8 cellular contexts compared by ENCODE assay signal in genomic region chr11:8688414-8689362, GRCh38. TPM values are rescaled to one million over a fixed set of nuclear protein-coding genes. Genes with fewer than 3 reads are reported as not detected.
DNase-seq lines count a peak whose midpoint lies in the region; ATAC-seq and TF ChIP-seq lines count a peak whose summit lies in the region.

No MANE protein-coding gene starts in this region.

- H3K27ac ChIP-seq in adrenal gland: peak overlapping the region; percentile 5 to 96 (median 66)
- peak overlapping the region; percentile 72 to 90 (median 84) for H3K27ac ChIP-seq in heart right ventricle
- peak overlapping the region; percentile 79 to 89 (median 85) for H3K27ac ChIP-seq in upper lobe of left lung

- TF ChIP-seq CTCF in GM12875 (IDR thresholded peaks at IDR 0.05; ENCODE audit: borderline replicate concordance, insufficient read depth, low read depth, low read length): no peak
- TF ChIP-seq CTCF in adrenal gland (IDR thresholded peaks at IDR 0.05): peak in 2 of 6 experiments; percentile 19 to 25
- peak in 4 of 9 donors; percentile 25 to 60 (median 48) for TF ChIP-seq CTCF in heart right ventricle (IDR thresholded peaks at IDR 0.05)
- peak in 2 of 6 experiments; percentile 19 to 48 for TF ChIP-seq CTCF in upper lobe of left lung (IDR thresholded peaks at IDR 0.05)

- peak; percentile 49 to 89 for TF ChIP-seq POLR2A in adrenal gland (IDR thresholded peaks at IDR 0.05)
- peak in 3 of 4 donors; percentile 48 to 84 (median 59) for TF ChIP-seq POLR2A in upper lobe of left lung (IDR thresholded peaks at IDR 0.05)

- H3K27me3 ChIP-seq in adrenal gland (no peaks in the 10 kb centered on the region), heart right ventricle (no peaks in the 10 kb centered on the region), upper lobe of left lung (no peaks in the 10 kb centered on the region)

- intact Hi-C loops in adrenal gland (cut with DNase I) (loop anchor here in 1 of 2 donors (5.0 kb wide), 1 partner anchor 274 kb away; the partner anchor contains the start of gene TMEM9B), heart right ventricle (cut with DNase I) (loop anchor here in 7 of 10 donors (2.0 to 10.0 kb wide), 9 partner anchors 114 to 276 kb away; partner anchors contain the start of genes AKIP1 (in 3 of the 7) and TMEM9B (in 3 of the 7)), posterior cingulate gyrus (cut with DNase I) (loop anchor here (5.0 to 10.0 kb wide), 4 partner anchors 124 to 446 kb away; partner anchors contain the start of genes AKIP1 and TMEM9B)

- no peaks in the 10 kb centered on the region for H3K9me3 ChIP-seq in adrenal gland (replicated peaks in 1 of 3)
- no peaks in the 10 kb centered on the region for H3K9me3 ChIP-seq in heart right ventricle
- no peaks in the 10 kb centered on the region for H3K9me3 ChIP-seq in upper lobe of left lung

- WGBS in adrenal gland, 4 donors: 2 to 4% (median 2%) methylated on average over 18 to 56 of the region's 56 CpGs
- WGBS in heart right ventricle, 2 donors: 2 to 3% methylated on average over 56 of the region's 56 CpGs
- WGBS in upper lobe of left lung, 2 donors: 4 to 11% methylated on average over 17 to 50 of the region's 56 CpGs

- H3K36me3 ChIP-seq in adrenal gland (replicated peaks in 1 of 2): peaks cover 0 to 59% of the 10 kb centered on the region in 2 donors
- peaks cover 0 to 74% (median 43%) of the 10 kb centered on the region in 9 donors for H3K36me3 ChIP-seq in heart right ventricle
- peaks cover 28 to 59% (median 41%) of the 10 kb centered on the region in 4 donors for H3K36me3 ChIP-seq in upper lobe of left lung

- peak; percentile 87 for DNase-seq in NCI-H128 (lab: John Stamatoyannopoulos, UW; ENCODE audit: unreplicated experiment)
- peak; percentile 94 to 97 for DNase-seq in SW 1271 (lab: John Stamatoyannopoulos, UW)
- DNase-seq in adrenal gland: peak; percentile 94 to 98 (median 96)
- peak; percentile 95 for DNase-seq in heart right ventricle
- DNase-seq in posterior cingulate gyrus: peak; percentile 91 to 99 (median 94)
- DNase-seq in upper lobe of left lung: peak; percentile 94 to 98

- peak overlapping the region; percentile 51 for H3K4me3 ChIP-seq in GM12875 (ENCODE audit: low read depth, low read length)
- peak overlapping the region in 3 of 4 donors; percentile 27 to 71 (median 50) for H3K4me3 ChIP-seq in adrenal gland
- H3K4me3 ChIP-seq in heart right ventricle: peak overlapping the region; percentile 15 to 74 (median 62)
- H3K4me3 ChIP-seq in upper lobe of left lung: peak overlapping the region; percentile 44 to 63 (median 57)

- peaks cover 7 to 41% of the 10 kb centered on the region in 2 donors for H3K4me1 ChIP-seq in adrenal gland (replicated peaks in 1 of 2)
- peaks cover 9 to 48% (median 30%) of the 10 kb centered on the region in 9 donors for H3K4me1 ChIP-seq in heart right ventricle
- peaks cover 25 to 31% (median 29%) of the 10 kb centered on the region in 4 donors for H3K4me1 ChIP-seq in upper lobe of left lung

- TF ChIP-seq EP300 in upper lobe of left lung (IDR thresholded peaks at IDR 0.05): peak in 2 of 4 donors; percentile 22 to 53

- ATAC-seq in HG02759 (IDR thresholded peaks at IDR 0.05; ENCODE audit: unreplicated experiment) (peak; percentile 95), heart right ventricle (peak; percentile 96 to 99 (median 98)), upper lobe of left lung (ENCODE audit: low FRiP score in 2 of 2) (peak; percentile 98)

RNA-seq across cellular contexts. Expression of gene RPL27A, which starts 6.1 kb away (rescaled TPM):
- total RNA-seq in adrenal gland (1,000 to 10,000 TPM in 3 of 8 donors, 100 to 1,000 TPM in 5; 668 to 1,527 (median 930) TPM), heart right ventricle (100 to 1,000 TPM; 317 to 560 (median 381) TPM), upper lobe of left lung (1,000 to 10,000 TPM in 1 of 6 donors, 100 to 1,000 TPM in 5; 652 to 1,317 (median 861) TPM)
- polyA plus RNA-seq in adrenal gland (1,000 to 10,000 TPM; 1,237 to 3,013 (median 2,638) TPM), heart right ventricle (1,000 to 10,000 TPM; 1,911 to 2,131 TPM)

RNA-seq across cellular contexts. Expression of gene TRIM66, which starts 6.2 kb away (rescaled TPM):
- total RNA-seq in adrenal gland (10 to 100 TPM in 4 of 8 donors, 1 to 10 TPM in 4; 6.6 to 18.4 (median 10.2) TPM), heart right ventricle (1 to 10 TPM; 1.8 to 7.4 (median 2.8) TPM), upper lobe of left lung (100 to 1,000 TPM in 1 of 6 donors, 10 to 100 TPM in 3, 1 to 10 TPM in 2; 4.9 to 126 (median 11.2) TPM)
- polyA plus RNA-seq in adrenal gland (1 to 10 TPM; 3.6 to 9.9 (median 4.0) TPM), heart right ventricle (1 to 10 TPM in 1 of 2 donors, under 1 TPM in 1; 0.33 to 3.2 TPM)

Comparison
In these comparisons a context has a peak if more than half of its experiments do, and no peak if none do; other contexts are left out.
1. Peak in every context shown above with its lines: DNase-seq, ATAC-seq, H3K4me3 ChIP-seq and H3K27ac ChIP-seq.